Comparison of ENCODE assay signal across 8 cellular contexts in the genomic region with DNA sequence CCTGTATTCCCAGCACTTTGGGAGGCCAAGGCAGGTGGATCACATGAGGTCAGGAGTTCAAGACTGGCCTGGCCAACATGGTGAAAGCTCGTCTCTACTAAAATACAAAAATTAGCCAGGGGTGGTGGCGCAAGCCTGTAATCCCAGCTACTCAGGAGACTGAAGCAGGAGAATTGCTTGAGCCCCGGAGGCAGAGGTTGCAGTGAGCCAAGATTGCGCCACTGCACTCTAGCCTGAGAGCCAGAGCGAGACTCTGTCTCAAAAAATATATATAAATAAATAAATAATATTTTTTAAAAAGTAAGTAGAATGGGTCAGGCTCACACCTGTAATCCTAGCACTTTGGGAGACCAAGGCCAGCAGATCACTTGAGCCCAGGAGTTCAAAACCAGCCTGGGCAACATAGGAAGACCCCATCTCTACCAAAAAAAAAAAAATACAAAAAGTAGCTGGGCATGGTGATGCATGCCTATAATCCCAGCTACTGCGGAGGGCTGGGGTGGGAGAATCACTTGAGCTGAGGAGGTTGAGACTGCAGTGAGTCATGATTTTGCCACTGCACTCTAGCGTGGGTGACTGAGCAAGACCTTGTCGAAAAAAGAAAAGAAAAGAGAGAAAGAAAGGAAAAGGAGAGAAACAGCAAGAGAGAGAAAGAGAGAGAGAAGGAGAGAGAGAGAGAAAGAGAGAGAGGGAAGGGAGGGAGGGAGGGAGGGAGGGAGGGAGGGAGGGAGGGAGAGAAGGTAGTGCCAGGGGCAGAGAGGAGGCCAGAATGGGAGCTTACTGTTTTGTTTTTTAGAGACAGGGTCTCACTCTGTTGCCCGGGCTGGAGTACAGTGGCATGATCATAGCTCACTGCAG. TPM values are rescaled to one million over a fixed set of nuclear protein-coding genes. Genes with fewer than 3 reads are reported as not detected.
A peak's percentile ranks its signal among the peaks of the same experiment; 100 is the strongest.
DNase-seq lines count a peak whose midpoint lies in the region; ATAC-seq and TF ChIP-seq lines count a peak whose summit lies in the region.
"Not testable (repeated sequence)": the region's sequence is repeated elsewhere in the genome, so short reads cannot be mapped to it uniquely, and the experiment has no call there.

No MANE protein-coding gene starts in this region.

- WGBS in SK-N-SH (ENCODE audit: low lambda C conversion rate), result 76% methylated on average over 9 of the region's 9 CpGs

- DNase-seq in Daoy (ENCODE audit: low read depth), result peak; percentile 80
- peak; percentile 71 for DNase-seq in LHCN-M2 (ENCODE audit: low read depth)
- not testable (repeated sequence) for DNase-seq in SK-N-SH; stimulated activated naive CD8-positive, alpha-beta T cell treated with anti-CD3 and anti-CD28 coated beads, Interleukin-15, Interleukin-2, amounts not matched to agents 100 U/mL and 50 U/mL, for 24 hours
- peak; percentile 72 for DNase-seq in adipocyte (ENCODE audit: low read depth)
- peak; percentile 48 for DNase-seq in dedifferentiated amniotic fluid mesenchymal stem cell (ENCODE audit: extremely low spot score)
- peak in 37 of 42 donors; percentile 20 to 89 (median 59) for DNase-seq in head of caudate nucleus

- peak; percentile 52 for ATAC-seq in stimulated activated naive CD8-positive, alpha-beta T cell treated with anti-CD3 and anti-CD28 coated beads, Interleukin-15, Interleukin-2, amounts not matched to agents 100 U/mL and 50 U/mL, for 24 hours

- intact Hi-C loops in head of caudate nucleus (cut with DNase I), result not testable (repeated sequence)

- H3K9me3 ChIP-seq in SK-N-SH; adipocyte (ENCODE audit: control insufficient read depth, low read length); neutrophil: not testable (repeated sequence)

- H3K4me1 ChIP-seq in SK-N-SH (ENCODE audit: control insufficient read depth in 1 of 2, insufficient read depth in 2 of 2, low read depth in 1 of 2, low read length in 1 of 2), result not testable (repeated sequence)
- H3K4me1 ChIP-seq in adipocyte (ENCODE audit: control insufficient read depth, insufficient read depth, low read length) (peaks cover 11% of the 10 kb centered on the region), neutrophil (ENCODE audit: control insufficient read depth in 1 of 2, insufficient read depth in 1 of 2, low read depth in 1 of 2, low read length in 1 of 2) (peaks cover 32 to 43% of the 10 kb centered on the region in 2 experiments)

- CTCF ChIA-PET in SK-N-SH (lab: Yijun Ruan, JAX), result interaction anchor here (1.3 kb wide), 1 partner anchor 17 kb away, joined by 3 read pairs; no protein-coding TSS in a partner anchor

- not testable (repeated sequence) for H3K4me2 ChIP-seq in SK-N-SH

- not testable (repeated sequence) for TF ChIP-seq CTCF in SK-N-SH (IDR thresholded peaks at IDR 0.05); neutrophil (IDR thresholded peaks at IDR 0.05)

- not testable (repeated sequence) for H2AFZ ChIP-seq in SK-N-SH (ENCODE audit: low read depth)

- not testable (repeated sequence) for H3K9ac ChIP-seq in SK-N-SH; adipocyte (ENCODE audit: low read length)

- not testable (repeated sequence) for H3K4me3 ChIP-seq in SK-N-SH (ENCODE audit: low read depth in 2 of 2, low read length in 1 of 2); adipocyte (ENCODE audit: low read length); neutrophil (ENCODE audit: low read depth in 1 of 2, low read length in 1 of 2)

- not testable (repeated sequence) for H3K36me3 ChIP-seq in SK-N-SH (replicated peaks in 1 of 2; ENCODE audit: control insufficient read depth in 1 of 2, insufficient read depth in 2 of 2, low read length in 1 of 2); adipocyte (ENCODE audit: control insufficient read depth, insufficient read depth, low read length, severe bottlenecking); neutrophil

- not testable (repeated sequence) for H3K27me3 ChIP-seq in SK-N-SH (ENCODE audit: insufficient read depth); adipocyte (replicated peaks; ENCODE audit: control insufficient read depth, insufficient read depth, low read length); neutrophil

- H4K20me1 ChIP-seq in SK-N-SH (ENCODE audit: insufficient read depth), result peaks cover 77% of the 10 kb centered on the region

- not testable (repeated sequence) for TF ChIP-seq EP300 in SK-N-SH (IDR thresholded peaks at IDR 0.05; ENCODE audit: borderline replicate concordance in 1 of 2, low read depth in 1 of 2, low read length in 1 of 2)

- H3K27ac ChIP-seq in SK-N-SH (ENCODE audit: low read depth in 2 of 2, low read length in 1 of 2) (peak overlapping the region in 1 of 2 experiments; percentile 41; a peak in 1 of 4 replicates), neutrophil (peak overlapping the region; percentile 56)

- POLR2A ChIA-PET in SK-N-SH (lab: Yijun Ruan, JAX), result not testable (repeated sequence)

- TF ChIP-seq RAD21 in SK-N-SH (IDR thresholded peaks at IDR 0.05; ENCODE audit: low read length), result not testable (repeated sequence)

- peaks cover 85% of the 10 kb centered on the region for H3K79me2 ChIP-seq in SK-N-SH (ENCODE audit: insufficient read depth)

- peaks cover 11% of the 10 kb centered on the region for H3F3A ChIP-seq in SK-N-SH (replicated peaks; ENCODE audit: insufficient read depth)

- H3K9me2 ChIP-seq in SK-N-SH, result not testable (repeated sequence)

TF ChIP-seq in SK-N-SH, 30 proteins besides CTCF, POLR2A, EP300 and RAD21:
- TF ChIP-seq FOSL2 (IDR thresholded peaks at IDR 0.05; ENCODE audit: borderline replicate concordance, low read depth), result peak; percentile 51; the same call in 1 of the 2 replicates

RNA-seq across cellular contexts. Expression of gene NUDT3, which starts 26.5 kb away (rescaled TPM):
- 35.1 and 35.4 TPM in 2 replicates for total RNA-seq in Daoy (2014; rRNA removed; shearing (Covaris generic))
- 21.5 and 26.1 TPM in 2 replicates for total RNA-seq in LHCN-M2 (2014; rRNA removed)
- polyA plus RNA-seq in LHCN-M2 (2012), result 6.4 TPM
- 11.9 and 14.4 TPM in 2 replicates for polyA plus RNA-seq in SK-N-SH (2012; rRNA removed)
- polyA plus RNA-seq in SK-N-SH (2012; cell fraction: cytosol; rRNA removed), result 15.2 and 15.8 TPM in 2 replicates
- polyA plus RNA-seq in SK-N-SH (2012; cell fraction: nucleus; rRNA removed), result 9.5 and 14.0 TPM in 2 replicates

RNA-seq across cellular contexts. Expression of gene RPS10, which starts 59.9 kb away (rescaled TPM):
- 5,860 and 6,506 TPM in 2 replicates for total RNA-seq in Daoy (2014; rRNA removed; shearing (Covaris generic))
- total RNA-seq in LHCN-M2 (2014; rRNA removed), result 2,414 and 2,513 TPM in 2 replicates
- polyA plus RNA-seq in LHCN-M2 (2012), result 2,639 TPM
- 4,475 and 5,166 TPM in 2 replicates for polyA plus RNA-seq in SK-N-SH (2012; rRNA removed)
- 3,844 and 4,849 TPM in 2 replicates for polyA plus RNA-seq in SK-N-SH (2012; cell fraction: cytosol; rRNA removed)
- 1,086 and 1,514 TPM in 2 replicates for polyA plus RNA-seq in SK-N-SH (2012; cell fraction: nucleus; rRNA removed)
